In the genomic region with DNA sequence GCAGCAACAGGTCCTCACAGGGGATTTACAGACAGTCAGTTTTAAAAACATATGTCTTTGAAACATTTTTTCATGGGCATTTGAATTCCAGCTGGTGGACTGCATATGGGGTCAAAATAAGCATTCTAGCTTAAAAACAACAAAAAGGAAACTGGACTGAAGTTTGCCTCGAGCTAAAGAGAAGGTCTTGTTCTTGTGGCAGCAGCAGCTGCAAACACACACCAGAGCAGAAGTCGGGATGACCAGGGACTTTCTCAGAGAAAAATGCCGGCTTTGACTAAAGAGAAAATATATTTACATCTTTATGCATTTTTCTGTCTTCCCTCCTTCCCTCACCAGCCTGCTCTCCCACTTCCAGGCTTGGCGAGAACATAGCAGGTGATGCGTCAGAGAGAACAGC, we compare ENCODE assay signal across 16 cellular contexts.
"Had no signal": no experiment of that assay in that cellular context is flagged by ENCODE, and none has a peak within 500 bp of the region (broad histone marks: within the 10 kb centered on the region; RNA-seq: fewer than 3 reads in every experiment).

No MANE protein-coding gene starts in this region.

- H3K27me3 ChIP-seq: SJCRH30 had no signal

- H3K4me1 ChIP-seq: SJCRH30 had no signal

- H3K27ac ChIP-seq: RWPE1, SJCRH30 had no signal

- H3K9me3 ChIP-seq: SJCRH30 had no signal

- H3K4me3 ChIP-seq: SJCRH30 had no signal

- H3K36me3 ChIP-seq: SJCRH30 had no signal

- ATAC-seq: SK-N-SH treated with all-trans-retinoic acid at 6 μM for 48 hours had no signal

- DNase-seq: KBM-7, MV-4-11, NCI-H1048, NCI-H1105, NCI-H1417, NCI-H1436 treated with DMSO at 0.1 percent for 48 hours, NCI-H1694, NCI-H187 treated with DMSO at 0.1 percent for 48 hours, NCI-H2029 treated with DMSO at 0.1 percent for 48 hours, NCI-H2171 treated with DMSO at 0.1 percent for 48 hours, NCI-H526 treated with DMSO at 0.1 percent for 48 hours, NCI-H774, SHP77 treated with DMSO at 0.1 percent for 48 hours had no signal
